7 cellular contexts compared by ENCODE assay signal in genomic region chr15:90953947-90954711, GRCh38. TPM values are rescaled to one million over a fixed set of nuclear protein-coding genes. Genes with fewer than 3 reads are reported as not detected.
DNase-seq lines count a peak whose midpoint lies in the region; ATAC-seq and TF ChIP-seq lines count a peak whose summit lies in the region.

No MANE protein-coding gene starts in this region.

- peak overlapping the region; percentile 94 for H3K27ac Mint-ChIP-seq in activated CD8-positive, alpha-beta T cell treated with anti-CD3 and anti-CD28 coated beads for 36 hours
- H3K27ac Mint-ChIP-seq in immature natural killer cell = peak overlapping the region; percentile 82 to 94 (median 86)
- peak overlapping the region; percentile 96 for H3K27ac Mint-ChIP-seq in stimulated activated effector memory CD8-positive, alpha-beta T cell treated with anti-CD3 and anti-CD28 coated beads, Interleukin-12 subunit alpha, Interleukin-12 subunit beta, amount 100 ng/mL, for 72 hours

- CTCF ChIA-PET in activated CD8-positive, alpha-beta T cell treated with anti-CD3 and anti-CD28 coated beads for 36 hours (lab: Charles Lee) = interaction anchor here (1.0 to 8.0 kb wide), 7 partner anchors 10 to 254 kb away, joined by 3 to 178 read pairs (median 10); partner anchors contain the start of genes HDDC3, MAN2A2 and UNC45A
- CTCF ChIA-PET in HEK293T (lab: Yijun Ruan, JAX) = interaction anchor here (0.7 to 8.4 kb wide), 4 partner anchors 20 to 318 kb away, joined by 3 to 77 read pairs (median 6); partner anchors contain the start of genes HDDC3 and UNC45A

- POLR2A ChIA-PET in activated CD8-positive, alpha-beta T cell treated with anti-CD3 and anti-CD28 coated beads for 36 hours (lab: Charles Lee) = interaction anchor here (0.7 to 8.3 kb wide), 11 partner anchors 16 to 73 kb away, joined by 3 to 98 read pairs (median 4); partner anchors contain the start of genes HDDC3 and UNC45A
- POLR2A ChIA-PET in HEK293T (lab: Yijun Ruan, JAX) = interaction anchor here (0.6 to 6.2 kb wide), 18 partner anchors 8 to 1995 kb away, joined by 3 to 60 read pairs (median 4); partner anchors contain the start of genes HDDC3, MAN2A2, UNC45A and VPS33B

- H3K9me3 Mint-ChIP-seq in activated CD8-positive, alpha-beta T cell treated with anti-CD3 and anti-CD28 coated beads for 36 hours = no peaks in the 10 kb centered on the region
- H3K9me3 Mint-ChIP-seq in immature natural killer cell = no peaks in the 10 kb centered on the region
- no peaks in the 10 kb centered on the region for H3K9me3 Mint-ChIP-seq in stimulated activated effector memory CD8-positive, alpha-beta T cell treated with anti-CD3 and anti-CD28 coated beads, Interleukin-12 subunit alpha, Interleukin-12 subunit beta, amount 100 ng/mL, for 72 hours

- no peak for DNase-seq in activated CD8-positive, alpha-beta T cell treated with anti-CD3 and anti-CD28 coated beads for 36 hours
- DNase-seq in immature natural killer cell (no peak), H4 (ENCODE audit: low spot score) (no peak), HEK293T (ENCODE audit: extremely low spot score) (no peak)
- no peak for DNase-seq in stimulated activated effector memory CD8-positive, alpha-beta T cell treated with anti-CD3 and anti-CD28 coated beads, Interleukin-12 subunit alpha, Interleukin-12 subunit beta, amount 100 ng/mL, for 72 hours (ENCODE audit: low spot score in 2 of 2)

- peak overlapping the region; percentile 85 for H3K4me3 Mint-ChIP-seq in activated CD8-positive, alpha-beta T cell treated with anti-CD3 and anti-CD28 coated beads for 36 hours
- H3K4me3 Mint-ChIP-seq in immature natural killer cell = peak overlapping the region; percentile 79 to 90 (median 85)
- H3K4me3 Mint-ChIP-seq in stimulated activated effector memory CD8-positive, alpha-beta T cell treated with anti-CD3 and anti-CD28 coated beads, Interleukin-12 subunit alpha, Interleukin-12 subunit beta, amount 100 ng/mL, for 72 hours = peak overlapping the region; percentile 79

- H3K27me3 ChIP-seq in HUES6 (ENCODE audit: control insufficient read depth, insufficient read depth, low read length) = peaks cover 6% of the 10 kb centered on the region; the same call in 1 of the 2 replicates

- no peak overlapping the region for H3K27ac ChIP-seq in HUES6 (ENCODE audit: low read depth, low read length)

- intact Hi-C loops in activated CD8-positive, alpha-beta T cell treated with anti-CD3 and anti-CD28 coated beads for 36 hours (cut with micrococcal nuclease) = no loop called here

- peaks cover 32% of the 10 kb centered on the region for H3K36me3 Mint-ChIP-seq in activated CD8-positive, alpha-beta T cell treated with anti-CD3 and anti-CD28 coated beads for 36 hours (ENCODE audit: low read depth)
- H3K36me3 Mint-ChIP-seq in immature natural killer cell = peaks cover 0 to 4% (median 3%) of the 10 kb centered on the region in 3 donors
- H3K36me3 Mint-ChIP-seq in stimulated activated effector memory CD8-positive, alpha-beta T cell treated with anti-CD3 and anti-CD28 coated beads, Interleukin-12 subunit alpha, Interleukin-12 subunit beta, amount 100 ng/mL, for 72 hours = peaks cover 68% of the 10 kb centered on the region

- H3K36me3 ChIP-seq in HUES6 (ENCODE audit: control insufficient read depth, insufficient read depth, low read length) = peaks cover 48% of the 10 kb centered on the region

- H3K27me3 Mint-ChIP-seq in activated CD8-positive, alpha-beta T cell treated with anti-CD3 and anti-CD28 coated beads for 36 hours = no peaks in the 10 kb centered on the region
- peaks cover 0 to 4% (median 2%) of the 10 kb centered on the region in 3 donors for H3K27me3 Mint-ChIP-seq in immature natural killer cell (ENCODE audit: low read depth in 3 of 3)

- no peaks in the 10 kb centered on the region for H3K9me3 ChIP-seq in HUES6 (ENCODE audit: control insufficient read depth, insufficient read depth, low read depth, low read length)

- no peak for TF ChIP-seq CTCF in activated CD8-positive, alpha-beta T cell treated with anti-CD3 and anti-CD28 coated beads for 36 hours (IDR thresholded peaks at IDR 0.05)

- no peak overlapping the region for H3K9ac ChIP-seq in HUES6 (ENCODE audit: low read length)

- peaks cover 14% of the 10 kb centered on the region for H3K4me1 ChIP-seq in HUES6 (ENCODE audit: control insufficient read depth, insufficient read depth, low read length)

- H3K4me1 Mint-ChIP-seq in activated CD8-positive, alpha-beta T cell treated with anti-CD3 and anti-CD28 coated beads for 36 hours (ENCODE audit: low read depth) = peaks cover 5% of the 10 kb centered on the region
- H3K4me1 Mint-ChIP-seq in immature natural killer cell = peaks cover 10 to 19% of the 10 kb centered on the region in 2 donors
- peaks cover 16% of the 10 kb centered on the region for H3K4me1 Mint-ChIP-seq in stimulated activated effector memory CD8-positive, alpha-beta T cell treated with anti-CD3 and anti-CD28 coated beads, Interleukin-12 subunit alpha, Interleukin-12 subunit beta, amount 100 ng/mL, for 72 hours

- peak overlapping the region; percentile 78; the same call in 1 of the 2 replicates for H3K4me3 ChIP-seq in HUES6 (ENCODE audit: low read depth, low read length)

- no peak for ATAC-seq in activated CD8-positive, alpha-beta T cell treated with anti-CD3 and anti-CD28 coated beads for 36 hours
- ATAC-seq in stimulated activated effector memory CD8-positive, alpha-beta T cell treated with anti-CD3 and anti-CD28 coated beads, Interleukin-12 subunit alpha, Interleukin-12 subunit beta, amount 100 ng/mL, for 72 hours = no peak
- no peak for ATAC-seq in HG02759 (IDR thresholded peaks at IDR 0.05; ENCODE audit: unreplicated experiment)

TF ChIP-seq in HEK293T, 16 proteins besides CTCF, POLR2A, EP300 and RAD21:
- no peak for TF ChIP-seq FOXM1 (IDR thresholded peaks at IDR 0.05; ENCODE audit: borderline replicate concordance)
- TF ChIP-seq ZNF384 (IDR thresholded peaks at IDR 0.05) = no peak
- TF ChIP-seq SP1 (IDR thresholded peaks at IDR 0.05) = no peak
- no peak for TF ChIP-seq LEF1 (IDR thresholded peaks at IDR 0.05; ENCODE audit: borderline replicate concordance)
- no peak for TF ChIP-seq PKNOX1 (IDR thresholded peaks at IDR 0.05)
- no peak for TF ChIP-seq L3MBTL2 (conservative IDR thresholded peaks at IDR 0.05)
- TF ChIP-seq SUZ12 (IDR thresholded peaks at IDR 0.05) = no peak
- no peak for TF ChIP-seq BHLHE40 (IDR thresholded peaks at IDR 0.05; ENCODE audit: borderline replicate concordance)
- TF ChIP-seq FOXK2 (IDR thresholded peaks at IDR 0.05) = no peak
- TF ChIP-seq HDGF (IDR thresholded peaks at IDR 0.05; ENCODE audit: borderline replicate concordance) = no peak
TF ChIP-seq in HEK293T: peak in this region for 0.

RNA-seq across cellular contexts. Expression of gene RCCD1, which starts 0.6 kb away (rescaled TPM):
- total RNA-seq in activated CD8-positive, alpha-beta T cell treated with anti-CD3 and anti-CD28 coated beads for 36 hours = 10 to 100 TPM; 30.0 to 30.9 TPM
- 1 to 10 TPM in 2 of 3 donors, not detected in 1; 1.6 to 3.0 TPM for polyA plus RNA-seq in immature natural killer cell
- total RNA-seq in H4 (2014; rRNA removed; shearing (Covaris generic)) = 0.06 TPM in 1 of 2 replicates, not detected in the other

RNA-seq across cellular contexts. Expression of gene UNC45A, which starts 19.0 kb away (rescaled TPM):
- 10 to 100 TPM; 65.0 to 66.8 TPM for total RNA-seq in activated CD8-positive, alpha-beta T cell treated with anti-CD3 and anti-CD28 coated beads for 36 hours
- polyA plus RNA-seq in immature natural killer cell = 10 to 100 TPM; 54.9 to 74.4 (median 59.3) TPM
- 34.6 and 35.2 TPM in 2 replicates for total RNA-seq in H4 (2014; rRNA removed; shearing (Covaris generic))

RNA-seq across cellular contexts. Expression of gene HDDC3, which starts 21.8 kb away (rescaled TPM):
- 10 to 100 TPM; 34.2 to 35.6 TPM for total RNA-seq in activated CD8-positive, alpha-beta T cell treated with anti-CD3 and anti-CD28 coated beads for 36 hours
- 10 to 100 TPM; 25.5 to 33.1 (median 32.1) TPM for polyA plus RNA-seq in immature natural killer cell
- total RNA-seq in H4 (2014; rRNA removed; shearing (Covaris generic)) = 12.9 and 18.1 TPM in 2 replicates

RNA-seq across cellular contexts. Expression of gene PRC1, which starts 40.2 kb away (rescaled TPM):
- 10 to 100 TPM; 83.1 to 96.9 TPM for total RNA-seq in activated CD8-positive, alpha-beta T cell treated with anti-CD3 and anti-CD28 coated beads for 36 hours
- 1 to 10 TPM; 1.1 to 4.1 (median 1.5) TPM for polyA plus RNA-seq in immature natural killer cell
- total RNA-seq in H4 (2014; rRNA removed; shearing (Covaris generic)) = 245 and 259 TPM in 2 replicates

RNA-seq across cellular contexts. Expression of gene MAN2A2, which starts 51.0 kb away (rescaled TPM):
- 10 to 100 TPM; 85.0 to 87.7 TPM for total RNA-seq in activated CD8-positive, alpha-beta T cell treated with anti-CD3 and anti-CD28 coated beads for 36 hours
- polyA plus RNA-seq in immature natural killer cell = 1 to 10 TPM; 4.1 to 7.4 (median 5.4) TPM
- total RNA-seq in H4 (2014; rRNA removed; shearing (Covaris generic)) = 3.9 and 10.0 TPM in 2 replicates

Comparison
In these comparisons a context has a peak if more than half of its experiments do, and no peak if none do; other contexts are left out.
1. RNA of gene RCCD1, which starts 0.6 kb away (total RNA-seq): 30.0 to 30.9 TPM in activated CD8-positive, alpha-beta T cell treated with anti-CD3 and anti-CD28 coated beads for 36 hours; 0.06 TPM in H4; every median in the first group is over 10 times any median in the second.
2. Peak in every context shown above with its lines, with median percentiles within 50 percentile points of each other: H3K27ac Mint-ChIP-seq and H3K4me3 Mint-ChIP-seq.